ENCODE assay signal across 1 cellular context in genomic region chr7:76269895-76270294, GRCh38.
TF ChIP-seq lines count a peak whose summit lies in the region.

No MANE protein-coding gene starts in this region.

TF ChIP-seq in HepG2, 621 proteins besides CTCF, POLR2A, EP300 and RAD21 (continued from another document):
- TF ChIP-seq, protein P1, sequence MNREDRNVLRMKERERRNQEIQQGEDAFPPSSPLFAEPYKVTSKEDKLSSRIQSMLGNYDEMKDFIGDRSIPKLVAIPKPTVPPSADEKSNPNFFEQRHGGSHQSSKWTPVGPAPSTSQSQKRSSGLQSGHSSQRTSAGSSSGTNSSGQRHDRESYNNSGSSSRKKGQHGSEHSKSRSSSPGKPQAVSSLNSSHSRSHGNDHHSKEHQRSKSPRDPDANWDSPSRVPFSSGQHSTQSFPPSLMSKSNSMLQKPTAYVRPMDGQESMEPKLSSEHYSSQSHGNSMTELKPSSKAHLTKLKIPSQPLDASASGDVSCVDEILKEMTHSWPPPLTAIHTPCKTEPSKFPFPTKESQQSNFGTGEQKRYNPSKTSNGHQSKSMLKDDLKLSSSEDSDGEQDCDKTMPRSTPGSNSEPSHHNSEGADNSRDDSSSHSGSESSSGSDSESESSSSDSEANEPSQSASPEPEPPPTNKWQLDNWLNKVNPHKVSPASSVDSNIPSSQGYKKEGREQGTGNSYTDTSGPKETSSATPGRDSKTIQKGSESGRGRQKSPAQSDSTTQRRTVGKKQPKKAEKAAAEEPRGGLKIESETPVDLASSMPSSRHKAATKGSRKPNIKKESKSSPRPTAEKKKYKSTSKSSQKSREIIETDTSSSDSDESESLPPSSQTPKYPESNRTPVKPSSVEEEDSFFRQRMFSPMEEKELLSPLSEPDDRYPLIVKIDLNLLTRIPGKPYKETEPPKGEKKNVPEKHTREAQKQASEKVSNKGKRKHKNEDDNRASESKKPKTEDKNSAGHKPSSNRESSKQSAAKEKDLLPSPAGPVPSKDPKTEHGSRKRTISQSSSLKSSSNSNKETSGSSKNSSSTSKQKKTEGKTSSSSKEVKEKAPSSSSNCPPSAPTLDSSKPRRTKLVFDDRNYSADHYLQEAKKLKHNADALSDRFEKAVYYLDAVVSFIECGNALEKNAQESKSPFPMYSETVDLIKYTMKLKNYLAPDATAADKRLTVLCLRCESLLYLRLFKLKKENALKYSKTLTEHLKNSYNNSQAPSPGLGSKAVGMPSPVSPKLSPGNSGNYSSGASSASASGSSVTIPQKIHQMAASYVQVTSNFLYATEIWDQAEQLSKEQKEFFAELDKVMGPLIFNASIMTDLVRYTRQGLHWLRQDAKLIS (CRISPR knock-in tag; IDR thresholded peaks at IDR 0.05), result no peak
- no peak for TF ChIP-seq ZNF724P (CRISPR knock-in tag; IDR thresholded peaks at IDR 0.05; ENCODE audit: borderline replicate concordance)
- TF ChIP-seq RAD51 (IDR thresholded peaks at IDR 0.05; ENCODE audit: borderline replicate concordance), result no peak
- no peak for TF ChIP-seq ELK4 (CRISPR knock-in tag; IDR thresholded peaks at IDR 0.05; ENCODE audit: borderline replicate concordance)
- TF ChIP-seq ATM (IDR thresholded peaks at IDR 0.05; ENCODE audit: borderline replicate concordance), result no peak
- no peak for TF ChIP-seq ZNF605 (CRISPR knock-in tag; IDR thresholded peaks at IDR 0.05)
- no peak for TF ChIP-seq ZBTB7B (CRISPR knock-in tag; IDR thresholded peaks at IDR 0.05)
- TF ChIP-seq, protein P2, sequence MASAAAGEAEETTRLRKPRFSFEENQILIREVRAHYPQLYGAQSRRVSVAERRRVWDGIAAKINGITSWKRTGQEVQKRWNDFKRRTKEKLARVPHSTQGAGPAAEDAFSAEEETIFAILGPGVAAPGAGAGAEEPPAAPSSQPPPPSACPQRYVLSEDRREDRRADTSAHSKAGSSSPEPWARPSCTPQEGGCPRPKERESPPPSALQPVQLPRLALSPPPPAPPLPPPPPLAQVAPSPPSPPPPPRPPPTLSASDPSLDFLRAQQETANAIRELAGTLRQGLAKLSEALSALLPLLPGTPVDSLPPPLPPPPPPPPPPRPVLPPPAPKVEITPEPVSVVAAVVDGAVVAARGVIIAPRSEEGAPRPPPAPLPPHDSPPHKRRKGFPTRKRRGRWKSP (CRISPR knock-in tag; IDR thresholded peaks at IDR 0.05), result no peak
- TF ChIP-seq MAFF (IDR thresholded peaks at IDR 0.05; ENCODE audit: low read depth, low read length), result no peak
- no peak for TF ChIP-seq CAMTA2 (CRISPR knock-in tag; IDR thresholded peaks at IDR 0.05; ENCODE audit: borderline replicate concordance)
- TF ChIP-seq, protein P3, sequence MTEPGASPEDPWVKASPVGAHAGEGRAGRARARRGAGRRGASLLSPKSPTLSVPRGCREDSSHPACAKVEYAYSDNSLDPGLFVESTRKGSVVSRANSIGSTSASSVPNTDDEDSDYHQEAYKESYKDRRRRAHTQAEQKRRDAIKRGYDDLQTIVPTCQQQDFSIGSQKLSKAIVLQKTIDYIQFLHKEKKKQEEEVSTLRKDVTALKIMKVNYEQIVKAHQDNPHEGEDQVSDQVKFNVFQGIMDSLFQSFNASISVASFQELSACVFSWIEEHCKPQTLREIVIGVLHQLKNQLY (CRISPR knock-in tag; IDR thresholded peaks at IDR 0.05), result no peak
- TF ChIP-seq CSRNP2 (CRISPR knock-in tag; conservative IDR thresholded peaks at IDR 0.05; ENCODE audit: low read depth), result no peak
